In the genomic region with DNA sequence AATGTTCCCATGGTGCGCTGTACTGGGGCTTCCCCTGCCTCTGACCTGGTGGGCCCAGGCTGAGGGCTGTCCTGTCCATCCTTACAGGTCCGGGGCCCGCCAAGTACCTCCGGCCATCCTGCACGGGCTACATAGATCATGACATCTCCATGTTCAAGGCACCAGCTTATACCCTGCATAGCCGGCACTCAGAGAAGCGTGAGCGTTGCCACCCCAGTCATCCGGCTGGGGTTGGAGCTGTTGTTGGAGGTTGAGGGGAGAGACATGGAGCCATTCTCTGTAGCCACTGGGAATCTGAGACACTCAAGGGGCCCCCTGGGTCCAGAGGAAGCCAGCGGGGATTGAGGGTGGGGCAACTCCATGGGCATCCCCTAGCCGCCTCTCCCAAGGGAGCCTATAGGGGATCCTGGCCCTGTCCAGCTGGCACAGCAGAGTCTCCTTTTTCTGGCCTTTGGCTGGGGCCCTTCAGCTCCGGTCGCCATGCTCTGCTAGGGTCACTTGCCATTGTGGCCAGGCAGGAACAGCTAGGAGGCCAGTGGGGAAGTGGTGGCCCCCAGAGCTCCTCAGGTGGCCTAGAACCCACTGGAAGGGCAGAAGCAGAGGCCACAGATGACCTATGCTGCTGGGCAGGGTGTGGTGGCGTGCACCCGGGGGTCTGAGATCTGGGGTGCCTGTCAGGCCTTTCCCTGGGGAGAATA, we compare ENCODE assay signal across 28 cellular contexts. TPM values are rescaled to one million over a fixed set of nuclear protein-coding genes. Genes with fewer than 3 reads are reported as not detected.
A peak's percentile ranks its signal among the peaks of the same experiment; 100 is the strongest.
DNase-seq lines count a peak whose midpoint lies in the region; ATAC-seq and TF ChIP-seq lines count a peak whose summit lies in the region.
"Had no signal": no experiment of that assay in that cellular context is flagged by ENCODE, and none has a peak within 500 bp of the region (broad histone marks: within the 10 kb centered on the region; RNA-seq: fewer than 3 reads in every experiment).

No MANE protein-coding gene starts in this region.

- no peaks in the 10 kb centered on the region for H3K9me3 Mint-ChIP-seq in nephron
- H3K9me3 Mint-ChIP-seq: activated CD4-positive, alpha-beta memory T cell treated with anti-CD3 and anti-CD28 coated beads, Interleukin-2, amount 10 ng/mL, durations not matched to agents 7 days and 5 days; activated naive CD4-positive, alpha-beta T cell treated with anti-CD3 and anti-CD28 coated beads, Interleukin-2, amount 50 U/mL, for 24 hours; CD4-positive, alpha-beta memory T cell; stimulated activated naive B cell treated with anti-CD40 and anti-IgM and Interleukin-4, amounts not matched to agents 10 μg/mL and 1 μg/mL and 100 μg/mL, for 72 hours; T-helper 2 cell treated with Interferon-gamma antibody and Interleukin-4, amounts not matched to agents 5 μg/mL and 100 μg/mL, for 36 hours had no signal

- H3K4me1 ChIP-seq in spleen = peaks cover 0 to 30% (median 18%) of the 10 kb centered on the region in 6 donors
- H3K4me1 ChIP-seq in PC-3 (ENCODE audit: insufficient read depth, low read length) = peaks cover 8% of the 10 kb centered on the region; the same call in 1 of the 2 replicates
- H3K4me1 ChIP-seq: psoas muscle had no signal

- no peak overlapping the region for H3K9ac ChIP-seq in PC-3 (ENCODE audit: low read length)

- no peak for TF ChIP-seq POLR2A in spleen (IDR thresholded peaks at IDR 0.05)

- H3K27ac ChIP-seq in spleen (no peak overlapping the region), PC-3 (ENCODE audit: low read length) (no peak overlapping the region)
- H3K27ac ChIP-seq: 22Rv1, GM23248, HL-60, psoas muscle, suprapubic skin had no signal

- H3K27me3 ChIP-seq in spleen (replicated peaks in 1 of 7) (peaks cover 0 to 10% (median 0%) of the 10 kb centered on the region in 7 donors), PC-3 (ENCODE audit: low read length) (no peaks in the 10 kb centered on the region)
- H3K27me3 ChIP-seq: suprapubic skin had no signal

- DNase-seq in activated effector memory CD4-positive, alpha-beta T cell treated with anti-CD3 and anti-CD28 coated beads, Interleukin-2, amount 50 U/mL, for 16 hours = peak; percentile 58
- DNase-seq in activated effector memory CD4-positive, alpha-beta T cell treated with Interleukin-2 at 50 U/mL for 16 hours = no peak
- no peak for DNase-seq in T-helper 17 cell
- peak; percentile 66 for DNase-seq in spleen
- no peak for DNase-seq in activated CD4-positive, alpha-beta T cell treated with anti-CD3 and anti-CD28 coated beads, Interleukin-2, amount 50 U/mL, for 48 hours
- DNase-seq in PC-3 = no peak
- DNase-seq: activated CD4-positive, alpha-beta memory T cell treated with anti-CD3 and anti-CD28 coated beads, Interleukin-2, amount 10 ng/mL, durations not matched to agents 7 days and 5 days; activated CD4-positive, CD25-positive, alpha-beta regulatory T cell treated with anti-CD3 and anti-CD28 coated beads, Interleukin-2, amount 50 U/mL, for 72 hours; activated CD8-positive, alpha-beta memory T cell treated with anti-CD3 and anti-CD28 coated beads, Interleukin-2, amount 50 U/mL, for 48 hours; amygdala; CD4-positive, alpha-beta memory T cell; DMS 273 treated with DMSO at 0.1 percent for 48 hours; MV-4-11; NCI-H1436; NCI-H2081; NCI-H526; NK-92 treated with Interleukin-12 subunit alpha and Interleukin-12 subunit beta, amount 100 ng/mL, for 24 hours; Right ventricle myocardium superior; stimulated activated naive B cell treated with anti-CD40 and anti-IgM and Interleukin-4, amounts not matched to agents 10 μg/mL and 1 μg/mL and 100 μg/mL, for 72 hours had no signal

- CTCF ChIA-PET in PC-3 (lab: Charles Lee) = no interaction called here

- intact Hi-C loops in spleen (cut with DNase I; ENCODE audit: low total_unique reads) = no loop called here
- intact Hi-C loops in PC-3 (cut with micrococcal nuclease) = loop anchor here (10.0 kb wide), 1 partner anchor 200 kb away; no protein-coding TSS in a partner anchor

- no peak for ATAC-seq in T-helper 17 cell
- ATAC-seq in HG02970 (IDR thresholded peaks at IDR 0.05; ENCODE audit: low FRiP score, unreplicated experiment) = no peak
- ATAC-seq in PC-3 = no peak
- ATAC-seq: psoas muscle; stimulated activated naive B cell treated with anti-CD40 and anti-IgM and Interleukin-4, amounts not matched to agents 10 μg/mL and 1 μg/mL and 100 μg/mL, for 72 hours had no signal

- H3K79me2 ChIP-seq in PC-3 (ENCODE audit: low read length) = no peaks in the 10 kb centered on the region

- H3F3A ChIP-seq in PC-3 (ENCODE audit: low read length, unreplicated experiment) = no peaks in the 10 kb centered on the region

- H3K27me3 Mint-ChIP-seq in T-helper 17 cell (peaks cover 35% of the 10 kb centered on the region), nephron (ENCODE audit: low read depth) (peaks cover 5% of the 10 kb centered on the region)

- no peak overlapping the region for H3K4me3 ChIP-seq in spleen
- H3K4me3 ChIP-seq in PC-3 (ENCODE audit: low read length) = no peak overlapping the region
- H3K4me3 ChIP-seq: GM23248, psoas muscle, suprapubic skin had no signal

- H3K4me1 Mint-ChIP-seq in T-helper 17 cell (peaks cover 7% of the 10 kb centered on the region), nephron (peaks cover 37% of the 10 kb centered on the region)

- no peaks in the 10 kb centered on the region for H3K9me2 ChIP-seq in PC-3 (replicated peaks; ENCODE audit: low read length)

- no peak overlapping the region for H3K4me2 ChIP-seq in PC-3 (ENCODE audit: low read length)

- POLR2A ChIA-PET in PC-3 (lab: Charles Lee; ENCODE audit: unreplicated experiment) = no interaction called here

- H3K4me3 Mint-ChIP-seq in T-helper 17 cell = no peak overlapping the region
- H3K4me3 Mint-ChIP-seq in nephron = no peak overlapping the region
- H3K4me3 Mint-ChIP-seq: activated CD4-positive, alpha-beta memory T cell treated with anti-CD3 and anti-CD28 coated beads, Interleukin-2, amount 10 ng/mL, durations not matched to agents 7 days and 5 days; activated naive CD4-positive, alpha-beta T cell treated with anti-CD3 and anti-CD28 coated beads, Interleukin-2, amount 50 U/mL, for 24 hours; CD4-positive, alpha-beta memory T cell; stimulated activated naive B cell treated with anti-CD40 and anti-IgM and Interleukin-4, amounts not matched to agents 10 μg/mL and 1 μg/mL and 100 μg/mL, for 72 hours; T-helper 2 cell treated with Interferon-gamma antibody and Interleukin-4, amounts not matched to agents 5 μg/mL and 100 μg/mL, for 36 hours had no signal

- WGBS in spleen, 5 donors = 86 to 92% (median 88%) methylated on average over 8 to 15 of the region's 15 CpGs

- H3K36me3 ChIP-seq in spleen (no peaks in the 10 kb centered on the region), PC-3 (ENCODE audit: low read depth, low read length) (no peaks in the 10 kb centered on the region)
- H3K36me3 ChIP-seq: suprapubic skin had no signal

- TF ChIP-seq CTCF in nephron (IDR thresholded peaks at IDR 0.05; ENCODE audit: unreplicated experiment in 3 of 3) = no peak
- no peak for TF ChIP-seq CTCF in spleen (IDR thresholded peaks at IDR 0.05 in 8 of 11, conservative IDR thresholded peaks at IDR 0.05 in 3 of 11)
- TF ChIP-seq CTCF in PC-3 (conservative IDR thresholded peaks at IDR 0.05; ENCODE audit: low read depth, low read length) = no peak

- BruUV-seq in PC-3 (replicated peaks; lab: Mats Ljungman, UMichigan) = no TSS peak

- no peak overlapping the region for H2AFZ ChIP-seq in PC-3 (ENCODE audit: low read length)
- H2AFZ ChIP-seq: GM23248 had no signal

- peaks cover 6% of the 10 kb centered on the region for H3K36me3 Mint-ChIP-seq in T-helper 17 cell (ENCODE audit: low read depth)
- no peaks in the 10 kb centered on the region for H3K36me3 Mint-ChIP-seq in nephron (ENCODE audit: low read depth)
- H3K36me3 Mint-ChIP-seq: activated naive CD4-positive, alpha-beta T cell treated with anti-CD3 and anti-CD28 coated beads, Interleukin-2, amount 50 U/mL, for 24 hours; CD4-positive, alpha-beta memory T cell; stimulated activated naive B cell treated with anti-CD40 and anti-IgM and Interleukin-4, amounts not matched to agents 10 μg/mL and 1 μg/mL and 100 μg/mL, for 72 hours had no signal

- H3K27ac Mint-ChIP-seq in T-helper 17 cell (peak overlapping the region; percentile 80), nephron (peak overlapping the region in 2 of 3 experiments; percentile 90 to 95)
- H3K27ac Mint-ChIP-seq: activated CD4-positive, alpha-beta memory T cell treated with anti-CD3 and anti-CD28 coated beads, Interleukin-2, amount 10 ng/mL, durations not matched to agents 7 days and 5 days; activated naive CD4-positive, alpha-beta T cell treated with anti-CD3 and anti-CD28 coated beads, Interleukin-2, amount 50 U/mL, for 24 hours; stimulated activated naive B cell treated with anti-CD40 and anti-IgM and Interleukin-4, amounts not matched to agents 10 μg/mL and 1 μg/mL and 100 μg/mL, for 72 hours; T-helper 2 cell treated with Interferon-gamma antibody and Interleukin-4, amounts not matched to agents 5 μg/mL and 100 μg/mL, for 36 hours had no signal

- H3K9me3 ChIP-seq in T-helper 17 cell (ENCODE audit: control insufficient read depth, low read length, poor library complexity, severe bottlenecking) (no peaks in the 10 kb centered on the region), spleen (no peaks in the 10 kb centered on the region), PC-3 (ENCODE audit: low read length) (no peaks in the 10 kb centered on the region)
- H3K9me3 ChIP-seq: psoas muscle, suprapubic skin had no signal

- H4K20me1 ChIP-seq in PC-3 (ENCODE audit: low read length) = no peaks in the 10 kb centered on the region

RNA-seq across cellular contexts. Expression of a gene that starts 12.5 kb away (rescaled TPM):
- total RNA-seq in T-helper 17 cell (under 1 TPM in 1 of 2 donors, not detected in 1; 0.08 TPM), spleen (10 to 100 TPM in 4 of 7 donors, 1 to 10 TPM in 3; 4.1 to 28.6 (median 10.2) TPM), PC-3 (2014; rRNA removed) (2.0 and 2.9 TPM in 2 replicates)
- 1 to 10 TPM in 2 of 3 donors, under 1 TPM in 1; 0.89 to 4.9 (median 1.3) TPM for polyA plus RNA-seq in spleen
- total RNA-seq: activated CD4-positive, alpha-beta memory T cell treated with anti-CD3 and anti-CD28 coated beads, Interleukin-2, amount 10 ng/mL, durations not matched to agents 7 days and 5 days; CD4-positive, alpha-beta memory T cell had no signal
- polyA plus RNA-seq: CD4-positive, alpha-beta memory T cell had no signal

Comparison
In these comparisons a context has a peak if more than half of its experiments do, and no peak if none do; other contexts are left out.
1. DNase-seq: peak in activated effector memory CD4-positive, alpha-beta T cell treated with anti-CD3 and anti-CD28 coated beads, Interleukin-2, amount 50 U/mL, for 16 hours (single experiment) and spleen (single experiment); none in activated effector memory CD4-positive, alpha-beta T cell treated with Interleukin-2 at 50 U/mL for 16 hours (single experiment), T-helper 17 cell (0 of 3), activated CD4-positive, alpha-beta T cell treated with anti-CD3 and anti-CD28 coated beads, Interleukin-2, amount 50 U/mL, for 48 hours (0 of 2) and PC-3 (single experiment).